ENCODE assay signal across 7 cellular contexts in genomic region chr16:30324205-30324604, GRCh38. TPM values are rescaled to one million over a fixed set of nuclear protein-coding genes. Genes with fewer than 3 reads are reported as not detected.
"Had no signal": no experiment of that assay in that cellular context is flagged by ENCODE, and none has a peak within 500 bp of the region (broad histone marks: within the 10 kb centered on the region; RNA-seq: fewer than 3 reads in every experiment).

No MANE protein-coding gene starts in this region.

RNA-seq across cellular contexts. Expression of gene MYL11, which starts 50.4 kb away (rescaled TPM):
- total RNA-seq: fibroblast of lung, heart right ventricle, mammary epithelial cell, neural crest cell, omental fat pad, posterior vena cava, pulmonary artery endothelial cell had no signal
